In genomic region chr12:18723752-18724151, GRCh38 we compare ENCODE assay signal across 12 cellular contexts. TPM values are rescaled to one million over a fixed set of nuclear protein-coding genes. Genes with fewer than 3 reads are reported as not detected.
DNase-seq lines count a peak whose midpoint lies in the region; ATAC-seq lines count a peak whose summit lies in the region.
"Had no signal": no experiment of that assay in that cellular context is flagged by ENCODE, and none has a peak within 500 bp of the region (broad histone marks: within the 10 kb centered on the region; RNA-seq: fewer than 3 reads in every experiment).

No MANE protein-coding gene starts in this region.

- ATAC-seq in GM21515 (IDR thresholded peaks at IDR 0.05; ENCODE audit: unreplicated experiment) (no peak), HG02588 (IDR thresholded peaks at IDR 0.05; ENCODE audit: unreplicated experiment) (no peak)
- ATAC-seq: activated CD8-positive, alpha-beta T cell treated with anti-CD3 and anti-CD28 coated beads for 36 hours; T-helper 17 cell had no signal

- DNase-seq in H4 (ENCODE audit: low spot score): peak; percentile 43
- peak; percentile 38 for DNase-seq in NCI-H460 (ENCODE audit: extremely low read depth, low read depth)
- peak; percentile 6 for DNase-seq in fibroblast of gingiva (ENCODE audit: low read depth)
- peak; percentile 81 for DNase-seq in skeletal muscle cell (ENCODE audit: low read depth)
- no peak for DNase-seq in posterior cingulate gyrus
- no peak for DNase-seq in cortex of kidney (lab: John Stamatoyannopoulos, UW)
- DNase-seq: activated CD8-positive, alpha-beta T cell treated with anti-CD3 and anti-CD28 coated beads for 36 hours; activated naive CD4-positive, alpha-beta T cell treated with Interleukin-2 at 50 U/mL for 16 hours; NCI-H1694 treated with DMSO at 0.1 percent for 48 hours; T-helper 17 cell had no signal

- no peak overlapping the region for H3K4me3 ChIP-seq in skeletal muscle cell (ENCODE audit: low read depth, low read length)

- intact Hi-C loops in posterior cingulate gyrus (cut with DNase I): no loop called here

RNA-seq across cellular contexts. Expression of gene PLCZ1, which starts 14.1 kb away (rescaled TPM):
- not detected in 2 replicates for total RNA-seq in H4 (2014; rRNA removed; shearing (Covaris generic))
- not detected in 2 replicates for total RNA-seq in NCI-H460 (2014; rRNA removed; shearing (Covaris generic))
- polyA plus RNA-seq in NCI-H460 (2014; cell fraction: nucleus; rRNA removed): not detected in 2 replicates
- total RNA-seq: activated CD8-positive, alpha-beta T cell treated with anti-CD3 and anti-CD28 coated beads for 36 hours; T-helper 17 cell had no signal

RNA-seq across cellular contexts. Expression of gene CAPZA3, which starts 14.2 kb away (rescaled TPM):
- total RNA-seq in H4 (2014; rRNA removed; shearing (Covaris generic)): not detected in 2 replicates
- not detected in 2 replicates for total RNA-seq in NCI-H460 (2014; rRNA removed; shearing (Covaris generic))
- polyA plus RNA-seq in NCI-H460 (2014; cell fraction: nucleus; rRNA removed): not detected in 2 replicates
- total RNA-seq: activated CD8-positive, alpha-beta T cell treated with anti-CD3 and anti-CD28 coated beads for 36 hours; T-helper 17 cell had no signal

Comparison
In these comparisons a context has a peak if more than half of its experiments do, and no peak if none do; other contexts are left out.
1. DNase-seq: peak in H4 (single experiment), NCI-H460 (single experiment), fibroblast of gingiva (single experiment) and skeletal muscle cell (single experiment); none in posterior cingulate gyrus (0 of 10) and cortex of kidney (single experiment).